Comparison of ENCODE assay signal across 17 cellular contexts in the genomic region with DNA sequence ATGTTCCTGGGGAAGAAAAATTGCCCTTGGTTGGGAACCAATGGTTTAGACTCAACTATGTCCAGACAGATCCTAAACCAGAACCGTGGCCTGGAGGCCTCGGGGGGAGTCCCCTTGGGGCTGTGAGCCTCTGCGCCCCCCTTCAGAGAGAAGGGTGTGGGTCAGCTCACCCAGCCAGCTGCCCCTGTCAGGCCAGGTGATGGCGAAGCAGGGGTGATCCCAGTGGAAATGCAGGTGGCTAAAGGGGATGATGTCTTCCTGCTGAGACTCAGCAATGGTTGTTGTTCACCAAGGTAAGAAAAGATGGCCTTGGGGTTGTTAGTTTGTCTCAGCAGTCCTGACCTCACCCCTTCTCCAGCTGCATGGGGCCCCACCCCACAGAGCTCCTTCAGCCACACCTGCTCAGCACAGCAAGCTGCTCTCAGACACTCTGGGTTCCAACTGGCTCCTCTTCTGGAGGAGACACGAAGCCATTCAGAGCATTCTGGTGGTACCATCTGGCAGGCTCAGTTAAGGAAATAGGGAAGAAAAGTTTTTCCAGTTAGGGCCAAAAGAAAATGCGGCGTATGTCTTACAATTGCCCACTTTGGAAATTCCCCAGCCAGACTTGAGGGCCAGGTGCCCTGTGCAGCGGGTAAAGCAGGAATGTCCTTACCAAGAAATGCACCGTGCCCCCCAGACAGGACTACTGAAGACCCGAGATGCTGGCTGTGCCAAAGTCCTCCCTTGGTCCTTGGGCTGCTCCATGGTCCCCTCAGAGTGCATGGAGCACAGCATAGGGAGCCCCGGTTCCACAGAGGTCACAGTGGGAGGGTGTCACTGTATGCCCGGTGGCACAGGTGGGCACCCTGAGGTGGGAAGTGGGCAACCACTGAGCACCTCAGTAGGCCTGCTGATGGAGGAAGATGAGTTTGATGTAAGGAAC.
"Had no signal": no experiment of that assay in that cellular context is flagged by ENCODE, and none has a peak within 500 bp of the region (broad histone marks: within the 10 kb centered on the region; RNA-seq: fewer than 3 reads in every experiment).

No MANE protein-coding gene starts in this region.

- DNase-seq: activated CD4-positive, alpha-beta T cell treated with anti-CD3 and anti-CD28 coated beads for 1 hour; activated CD4-positive, alpha-beta T cell treated with anti-CD3 and anti-CD28 coated beads, Interleukin-2, amount 50 U/mL, for 4 hours; activated effector memory CD4-positive, alpha-beta T cell treated with Interleukin-2 at 50 U/mL for 16 hours; activated T-cell treated with anti-CD3 and anti-CD28 coated beads, Interleukin-2, amount 50 U/mL, for 4 hours; adrenal gland; esophagus squamous epithelium; kidney; left ventricle myocardium inferior; natural killer cell; retina; stimulated activated CD4-positive, alpha-beta T cell treated with anti-CD3 and anti-CD28 coated beads, Interleukin-15, amount 100 ng/mL, for 24 hours; stimulated activated CD4-positive, alpha-beta T cell treated with anti-CD3 and anti-CD28 coated beads, Interleukin-4, amount 100 ng/mL, for 4 hours; stimulated activated CD8-positive, alpha-beta memory T cell treated with anti-CD3 and anti-CD28 coated beads, Interleukin-4, amount 100 ng/mL, for 48 hours; stimulated activated naive CD8-positive, alpha-beta T cell treated with anti-CD3 and anti-CD28 coated beads, Interleukin-15, Interleukin-2, amounts not matched to agents 100 U/mL and 50 U/mL, for 24 hours; transverse colon had no signal

- H3K27me3 Mint-ChIP-seq: activated naive CD4-positive, alpha-beta T cell treated with anti-CD3 and anti-CD28 coated beads, Interleukin-2, amount 50 U/mL, for 24 hours had no signal

- H3K27ac Mint-ChIP-seq: activated naive CD4-positive, alpha-beta T cell treated with anti-CD3 and anti-CD28 coated beads, Interleukin-2, amount 50 U/mL, for 24 hours; memory B cell; natural killer cell had no signal

- H3K4me1 Mint-ChIP-seq: activated naive CD4-positive, alpha-beta T cell treated with anti-CD3 and anti-CD28 coated beads, Interleukin-2, amount 50 U/mL, for 24 hours; memory B cell; natural killer cell had no signal

- ATAC-seq: activated T-cell treated with anti-CD3 and anti-CD28 coated beads, Interleukin-2, amount 50 U/mL, for 4 hours; natural killer cell; stimulated activated naive CD8-positive, alpha-beta T cell treated with anti-CD3 and anti-CD28 coated beads, Interleukin-15, Interleukin-2, amounts not matched to agents 100 U/mL and 50 U/mL, for 24 hours had no signal

- H3K36me3 Mint-ChIP-seq: activated naive CD4-positive, alpha-beta T cell treated with anti-CD3 and anti-CD28 coated beads, Interleukin-2, amount 50 U/mL, for 24 hours; memory B cell; natural killer cell had no signal

- H3K9me3 Mint-ChIP-seq: activated naive CD4-positive, alpha-beta T cell treated with anti-CD3 and anti-CD28 coated beads, Interleukin-2, amount 50 U/mL, for 24 hours; activated T-cell treated with anti-CD3 and anti-CD28 coated beads, Interleukin-2, amount 50 U/mL, for 4 hours had no signal

- H3K4me3 Mint-ChIP-seq: activated naive CD4-positive, alpha-beta T cell treated with anti-CD3 and anti-CD28 coated beads, Interleukin-2, amount 50 U/mL, for 24 hours; activated T-cell treated with anti-CD3 and anti-CD28 coated beads, Interleukin-2, amount 50 U/mL, for 4 hours; memory B cell; natural killer cell had no signal
